ENCODE assay signal across 35 cellular contexts in genomic region chr19:28718909-28719308, GRCh38.
"Had no signal": no experiment of that assay in that cellular context is flagged by ENCODE, and none has a peak within 500 bp of the region (broad histone marks: within the 10 kb centered on the region; RNA-seq: fewer than 3 reads in every experiment).

No MANE protein-coding gene starts in this region.

- H3K9me3 ChIP-seq: MG63 had no signal

- DNase-seq: Karpas-422, Kasumi-1, MG63, MM.1S, MV-4-11, NCI-H1048, NCI-H1092, NCI-H1092 treated with DMSO at 0.1 percent for 48 hours, NCI-H1105, NCI-H1105 treated with DMSO at 0.1 percent for 48 hours, NCI-H1417, NCI-H1417 treated with DMSO at 0.1 percent for 48 hours, NCI-H1436, NCI-H1436 treated with DMSO at 0.1 percent for 48 hours, NCI-H146, NCI-H1694, NCI-H1694 treated with DMSO at 0.1 percent for 48 hours, NCI-H187, NCI-H187 treated with DMSO at 0.1 percent for 48 hours, NCI-H1930, NCI-H2029, NCI-H2029 treated with DMSO at 0.1 percent for 48 hours, NCI-H2081, NCI-H2081 treated with DMSO at 0.1 percent for 48 hours, NCI-H2107, NCI-H2171, NCI-H2171 treated with DMSO at 0.1 percent for 48 hours, NCI-H2227 treated with DMSO at 0.1 percent for 48 hours, NCI-H226, NCI-H345, NCI-H446, NCI-H446 treated with DMSO at 0.1 percent for 48 hours, NCI-H510A, NCI-H510A treated with DMSO at 0.1 percent for 48 hours, NCI-H524 had no signal

- H3K36me3 ChIP-seq: MG63 had no signal

- H3K27me3 ChIP-seq: MG63 had no signal

- H3K4me3 ChIP-seq: MG63 had no signal
